In the genomic region with DNA sequence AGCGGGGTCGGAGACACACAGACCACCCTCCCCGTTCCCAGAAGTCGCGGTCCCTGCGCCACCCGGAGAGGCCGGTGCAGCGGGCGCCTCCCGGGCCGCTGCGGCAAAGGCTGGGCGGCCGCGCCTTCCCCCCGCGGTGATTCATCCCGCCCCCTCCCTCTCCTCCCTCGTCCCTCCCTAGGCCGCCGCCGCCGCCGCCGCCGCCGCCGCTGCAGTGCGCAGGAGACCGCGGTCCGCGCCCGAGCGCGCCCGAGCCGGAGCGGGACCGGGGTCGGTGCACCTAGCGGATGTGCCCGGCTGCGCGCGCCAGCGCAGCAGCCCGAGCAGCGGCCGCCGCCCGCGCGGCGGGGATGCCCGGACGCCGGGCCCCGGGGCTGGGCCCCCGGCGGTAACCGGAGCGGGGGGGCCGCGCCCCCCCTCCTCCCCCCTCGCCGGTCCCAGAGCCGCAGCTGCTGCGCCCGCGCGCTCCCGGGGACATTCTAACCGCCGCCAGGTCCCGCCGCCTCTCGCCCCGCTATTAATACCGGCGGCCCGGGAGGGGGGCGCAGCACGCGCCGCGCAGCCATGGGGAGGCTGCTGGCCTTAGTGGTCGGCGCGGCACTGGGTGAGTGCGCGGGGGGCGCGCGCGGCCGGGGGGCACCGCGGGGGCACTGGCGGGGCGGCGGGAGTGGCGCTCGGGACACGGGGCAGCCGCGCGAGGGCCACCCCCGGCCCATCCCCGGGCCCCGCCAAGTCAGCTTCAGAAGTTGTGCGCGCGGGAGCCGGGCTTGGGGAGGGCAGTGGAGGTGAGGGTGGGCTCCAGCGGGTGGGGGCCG, we compare ENCODE assay signal across 8 cellular contexts. TPM values are rescaled to one million over a fixed set of nuclear protein-coding genes. Genes with fewer than 3 reads are reported as not detected.
A peak's percentile ranks its signal among the peaks of the same experiment; 100 is the strongest.
DNase-seq lines count a peak whose midpoint lies in the region; ATAC-seq and TF ChIP-seq lines count a peak whose summit lies in the region.

Gene SCN1B (plus strand): TSS at position 214 of the 815 bp plus-strand sequence. CDS start 351 bp downstream, at position 565.

- DNase-seq in Caki2 (ENCODE audit: low read depth) = peak; percentile 59
- peak; percentile 32 to 38 for DNase-seq in Kasumi-1 (lab: John Stamatoyannopoulos, UW)
- peak; percentile 83 for DNase-seq in activated CD4-positive, alpha-beta T cell treated with anti-CD3 and anti-CD28 coated beads for 48 hours
- DNase-seq in left lung = peak in 1 of 2 donors; percentile 92
- peak; percentile 67 for DNase-seq in stimulated activated CD4-positive, alpha-beta T cell treated with anti-CD3 and anti-CD28 coated beads, Interleukin-4, amount 100 ng/mL, for 24 hours
- DNase-seq in NCI-H187 treated with DMSO at 0.1 percent for 48 hours (lab: John Stamatoyannopoulos, UW) = no peak

- peaks cover 4 to 21% of the 10 kb centered on the region in 2 donors for H3K4me1 ChIP-seq in left lung

- intact Hi-C loops in left lung (cut with DNase I) = no loop called here

- peaks cover 0 to 44% of the 10 kb centered on the region in 2 donors for H3K36me3 ChIP-seq in left lung

- no peak for TF ChIP-seq CTCF in left lung (IDR thresholded peaks at IDR 0.05)

- ATAC-seq in left lung = peak; percentile 84
- ATAC-seq in GM21825 (IDR thresholded peaks at IDR 0.05; ENCODE audit: unreplicated experiment) = no peak

- H3K27ac ChIP-seq in cingulate gyrus (ENCODE audit: low read depth, low read length) = peak within 1 kb of the TSS; percentile 54
- H3K27ac ChIP-seq in left lung = no peak within 1 kb of the TSS

- peaks cover 0 to 40% of the 10 kb centered on the region in 2 donors for H3K27me3 ChIP-seq in left lung

- peak within 1 kb of the TSS; percentile 11 to 37 for H3K4me3 ChIP-seq in left lung

- in situ Hi-C loops in Caki2 (cut with HindIII; ENCODE audit: low pct_unique_long_range_greater_than_20kb, low sequenced_read_pairs) = no loop called here

- no peaks in the 10 kb centered on the region for H3K9me3 ChIP-seq in left lung

RNA-seq across cellular contexts. Expression of gene SCN1B, which starts in this region (rescaled TPM):
- 3.3 and 4.3 TPM in 2 replicates for total RNA-seq in Caki2 (2014; rRNA removed; shearing (Covaris generic); ENCODE audit: low replicate concordance)
- total RNA-seq in left lung = 1 to 10 TPM; 7.7 to 9.7 TPM
